Comparison of ENCODE assay signal across 9 cellular contexts in the genomic region with DNA sequence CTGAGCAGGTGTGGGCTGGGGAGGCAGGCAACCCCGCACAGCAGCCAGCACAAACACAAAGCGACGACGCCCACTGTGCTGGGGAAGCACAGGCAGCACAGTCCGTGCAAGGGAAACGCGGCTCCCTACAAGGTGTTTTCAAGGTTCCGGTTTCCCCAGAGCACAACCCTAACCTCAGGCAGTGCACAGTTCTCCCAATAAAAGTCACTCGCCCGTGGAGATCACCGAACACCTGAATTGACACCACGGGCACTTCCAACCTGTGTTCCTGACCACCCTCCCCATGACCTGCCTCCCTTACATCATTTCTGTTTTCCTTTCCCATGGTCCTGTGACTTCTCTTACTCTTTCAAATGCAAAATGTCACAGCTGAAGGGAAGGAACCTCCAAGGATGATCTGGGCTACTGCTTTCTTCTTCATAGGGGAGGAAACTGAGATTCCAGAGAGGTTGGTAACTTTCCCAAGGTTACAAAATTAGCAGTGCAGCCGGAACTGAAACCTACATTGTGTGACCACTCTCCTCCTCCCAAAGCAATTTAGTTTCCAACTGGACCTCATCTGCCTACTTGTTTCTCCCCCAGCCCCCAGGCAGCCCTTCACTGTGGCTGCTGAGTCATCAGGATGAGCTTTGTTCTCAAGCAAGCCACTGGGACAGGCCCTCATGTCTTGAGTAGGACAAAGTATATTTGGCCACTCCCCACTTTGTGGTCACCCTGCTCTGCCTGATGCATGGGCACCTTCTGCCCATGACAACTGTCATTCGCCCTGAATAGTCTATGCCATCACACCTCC.
DNase-seq lines count a peak whose midpoint lies in the region; ATAC-seq and TF ChIP-seq lines count a peak whose summit lies in the region.
"Had no signal": no experiment of that assay in that cellular context is flagged by ENCODE, and none has a peak within 500 bp of the region (broad histone marks: within the 10 kb centered on the region; RNA-seq: fewer than 3 reads in every experiment).

No MANE protein-coding gene starts in this region.

- H3K4me3 ChIP-seq in astrocyte of the cerebellum (ENCODE audit: low read depth, low read length): no peak overlapping the region
- no peak overlapping the region for H3K4me3 ChIP-seq in neural progenitor cell
- H3K4me3 ChIP-seq: A549 had no signal

- peak overlapping the region; percentile 27 for H3K4me3 Mint-ChIP-seq in neural progenitor cell

- H3K9ac ChIP-seq in neural progenitor cell: no peak overlapping the region

- peaks cover 4% of the 10 kb centered on the region for H3K27me3 Mint-ChIP-seq in neural progenitor cell (ENCODE audit: insufficient read depth, low read depth)

- no peak overlapping the region for H3K27ac ChIP-seq in neural progenitor cell

- H3K4me1 Mint-ChIP-seq in neural progenitor cell: peaks cover 12% of the 10 kb centered on the region

- H3K27ac Mint-ChIP-seq in neural progenitor cell: peak overlapping the region; percentile 78

- H3K9me3 Mint-ChIP-seq in neural progenitor cell: no peaks in the 10 kb centered on the region

- no peaks in the 10 kb centered on the region for H4K20me1 ChIP-seq in neural progenitor cell (ENCODE audit: low read depth)

- H2AFZ ChIP-seq in neural progenitor cell (replicated peaks): peak overlapping the region; percentile 13

- no peaks in the 10 kb centered on the region for H3K9me3 ChIP-seq in neural progenitor cell (ENCODE audit: low read depth)
- H3K9me3 ChIP-seq: A549 had no signal

- no peaks in the 10 kb centered on the region for H3K36me3 ChIP-seq in neural progenitor cell

- H3K79me2 ChIP-seq in neural progenitor cell (ENCODE audit: low read depth): no peaks in the 10 kb centered on the region

- no peak overlapping the region for H3K4me2 ChIP-seq in neural progenitor cell
- H3K4me2 ChIP-seq: A549 had no signal

- H3K4me1 ChIP-seq in neural progenitor cell: peaks cover 42% of the 10 kb centered on the region

- in situ Hi-C loops in astrocyte of the cerebellum (cut with HindIII; ENCODE audit: low sequenced_read_pairs): no loop called here

- ATAC-seq in GM19452 (IDR thresholded peaks at IDR 0.05; ENCODE audit: unreplicated experiment): no peak
- ATAC-seq in GM18519 (IDR thresholded peaks at IDR 0.05; ENCODE audit: low FRiP score, unreplicated experiment): no peak
- ATAC-seq: A549 had no signal

- H3F3A ChIP-seq in neural progenitor cell (ENCODE audit: low read depth): peaks cover 28% of the 10 kb centered on the region

- DNase-seq in SIG-M5 treated with dmso at 0.1 percent for 504 hours (lab: John Stamatoyannopoulos, UW; ENCODE audit: unreplicated experiment) (peak; percentile 31), SIG-M5 (lab: John Stamatoyannopoulos, UW) (no peak), HPDE6-E6E7 (ENCODE audit: extremely low spot score) (peak; percentile 12), astrocyte of the cerebellum (ENCODE audit: low read depth) (peak; percentile 63), neural progenitor cell (ENCODE audit: low spot score) (no peak), NCI-H1105 treated with DMSO at 0.1 percent for 48 hours (lab: John Stamatoyannopoulos, UW) (no peak)

- no peaks in the 10 kb centered on the region for H3K27me3 ChIP-seq in neural progenitor cell

- H3K36me3 Mint-ChIP-seq in neural progenitor cell: no peaks in the 10 kb centered on the region

- TF ChIP-seq CTCF in astrocyte of the cerebellum (IDR thresholded peaks at IDR 0.05; ENCODE audit: low read depth, low read length, missing control alignments) (no peak), neural progenitor cell (IDR thresholded peaks at IDR 0.05) (no peak)

Comparison
In these comparisons a context has a peak if more than half of its experiments do, and no peak if none do; other contexts are left out.
1. DNase-seq: peak in SIG-M5 treated with dmso at 0.1 percent for 504 hours (single experiment), HPDE6-E6E7 (single experiment) and astrocyte of the cerebellum (single experiment); none in SIG-M5 (single experiment), neural progenitor cell (single experiment) and NCI-H1105 treated with DMSO at 0.1 percent for 48 hours (single experiment).